8 cellular contexts compared by ENCODE assay signal in genomic region chr17:64836623-64837017, GRCh38.
A peak's percentile ranks its signal among the peaks of the same experiment; 100 is the strongest.
DNase-seq lines count a peak whose midpoint lies in the region; ATAC-seq and TF ChIP-seq lines count a peak whose summit lies in the region.
"Not testable (repeated sequence)": the region's sequence is repeated elsewhere in the genome, so short reads cannot be mapped to it uniquely, and the experiment has no call there.

No MANE protein-coding gene starts in this region.

- H3K4me3 ChIP-seq in IMR-90 (ENCODE audit: insufficient read depth, low read depth, low read length) (peak overlapping the region; percentile 97), mammary epithelial cell (replicated peaks in 1 of 3; ENCODE audit: insufficient read depth in 1 of 3, low read depth in 2 of 3, low read length in 3 of 3) (peak overlapping the region; percentile 51 to 64 (median 58)), neutrophil (ENCODE audit: low read depth in 1 of 2, low read length in 1 of 2) (peak overlapping the region; percentile 69 to 76), transverse colon (peak overlapping the region; percentile 62 to 83 (median 76))

- H3K23ac ChIP-seq in IMR-90 (ENCODE audit: low read depth, low read length) = 0 out of 2 replicates have a peak overlapping the region, but pooled peaks have one; percentile 27

- TF ChIP-seq CTCF in HFFc6 (IDR thresholded peaks at IDR 0.05); IMR-90 (conservative IDR thresholded peaks at IDR 0.05; ENCODE audit: low read depth, low read length); mammary epithelial cell (conservative IDR thresholded peaks at IDR 0.05 in 1 of 2, IDR thresholded peaks at IDR 0.05 in 1 of 2; ENCODE audit: extremely low read depth in 1 of 2, insufficient read depth in 1 of 2, low read depth in 1 of 2, low read length in 2 of 2); neutrophil (IDR thresholded peaks at IDR 0.05); transverse colon (IDR thresholded peaks at IDR 0.05): not testable (repeated sequence)

- H3K79me2 ChIP-seq in mammary epithelial cell (ENCODE audit: insufficient read depth, low read length) = peaks cover 25% of the 10 kb centered on the region

- not testable (repeated sequence) for H4K91ac ChIP-seq in IMR-90 (ENCODE audit: insufficient read depth, low read depth, low read length)

- POLR2A ChIA-PET in IMR-90 (lab: Charles Lee; ENCODE audit: unreplicated experiment) = not testable (repeated sequence)

- H2BK20ac ChIP-seq in IMR-90 (ENCODE audit: low read depth, low read length) = not testable (repeated sequence)

- ATAC-seq in GM18508 (IDR thresholded peaks at IDR 0.05; ENCODE audit: insufficient read depth, unreplicated experiment) = peak; percentile 11
- peak; percentile 67 for ATAC-seq in IMR-90 (ENCODE audit: low read depth)
- peak; percentile 58 for ATAC-seq in left ventricle myocardium superior

- H3K4me3 Mint-ChIP-seq in HFFc6 = peak overlapping the region; percentile 90

- H3K4me1 ChIP-seq in IMR-90 (ENCODE audit: control insufficient read depth, insufficient read depth, low read length); mammary epithelial cell (ENCODE audit: insufficient read depth, low read length): not testable (repeated sequence)
- H3K4me1 ChIP-seq in neutrophil (ENCODE audit: control insufficient read depth in 1 of 2, insufficient read depth in 1 of 2, low read depth in 1 of 2, low read length in 1 of 2) (peaks cover 62 to 65% of the 10 kb centered on the region in 2 experiments), transverse colon (peaks cover 0 to 18% (median 3%) of the 10 kb centered on the region in 4 donors)

- H3K18ac ChIP-seq in IMR-90 (ENCODE audit: low read depth, low read length) = not testable (repeated sequence)

- in situ Hi-C loops in IMR-90 (cut with MboI; ENCODE audit: low sequenced_read_pairs); mammary epithelial cell (cut with MboI; ENCODE audit: low sequenced_read_pairs in 2 of 2); transverse colon (cut with MboI; ENCODE audit: low pct_ligation_motif_present in 1 of 4, low pct_unique_long_range_greater_than_20kb in 1 of 4, low sequenced_read_pairs in 3 of 4): not testable (repeated sequence)

- H3K27ac ChIP-seq in IMR-90 (ENCODE audit: insufficient read depth, low read length) (peak overlapping the region; percentile 56; the same call in 1 of the 2 replicates), mammary epithelial cell (ENCODE audit: insufficient read depth, low read depth, low read length) (peak overlapping the region; percentile 54), neutrophil (peak overlapping the region; percentile 90), transverse colon (peak overlapping the region; percentile 87 to 94 (median 93))

- H3K27ac Mint-ChIP-seq in HFFc6 = peak overlapping the region; percentile 76

- peaks cover 22% of the 10 kb centered on the region for H3K4me1 Mint-ChIP-seq in HFFc6 (ENCODE audit: low read depth)

- H3K9me3 ChIP-seq in IMR-90 (ENCODE audit: control insufficient read depth, insufficient read depth, low read length); mammary epithelial cell (replicated peaks; ENCODE audit: insufficient read depth, low read length); neutrophil; transverse colon: not testable (repeated sequence)

- H3K14ac ChIP-seq in IMR-90 (replicated peaks; ENCODE audit: low read depth, low read length) = not testable (repeated sequence)

- H3K36me3 Mint-ChIP-seq in HFFc6 (ENCODE audit: low read depth) = not testable (repeated sequence)

- WGBS in IMR-90 (ENCODE audit: extremely low coverage in 2 of 2, insufficient read length in 1 of 2), 2 experiments = 0% methylated on average over 2 of the region's 32 CpGs; no CpG with 5 or more reads in 1 of the 2 experiments
- no CpG with 5 or more reads among the region's 32 CpGs for WGBS in mammary epithelial cell (ENCODE audit: low coverage, missing lambda C conversion rate)
- 1% methylated on average over 24 of the region's 32 CpGs; no CpG with 5 or more reads in 1 of the 2 donors for WGBS in transverse colon (ENCODE audit: low coverage in 1 of 2), 2 donors

- H2AK5ac ChIP-seq in IMR-90 (ENCODE audit: low read depth, low read length) = 0 out of 2 replicates have a peak overlapping the region, but pooled peaks have one; percentile 8

- CTCF ChIA-PET in IMR-90 (lab: Yijun Ruan, JAX); mammary epithelial cell (lab: Charles Lee; ENCODE audit: low non-redundant PET): not testable (repeated sequence)

- H3K9me1 ChIP-seq in IMR-90 (ENCODE audit: insufficient read depth, low read length) = not testable (repeated sequence)

- TF ChIP-seq EP300 in transverse colon (IDR thresholded peaks at IDR 0.05; ENCODE audit: low read depth) = not testable (repeated sequence)

- BruUV-seq in IMR-90 (replicated peaks; lab: Mats Ljungman, UMichigan); mammary epithelial cell (replicated peaks; lab: Mats Ljungman, UMichigan): not testable (repeated sequence)

- H3K4ac ChIP-seq in IMR-90 (ENCODE audit: low read depth, low read length) = not testable (repeated sequence)

- H3K9ac ChIP-seq in IMR-90 (ENCODE audit: low read depth, low read length) (peak overlapping the region; percentile 73), mammary epithelial cell (ENCODE audit: insufficient read depth, low read length) (peak overlapping the region; percentile 58)

- H3K27me3 ChIP-seq in IMR-90 (ENCODE audit: control insufficient read depth, insufficient read depth, low read length); mammary epithelial cell (ENCODE audit: insufficient read depth, low read length); neutrophil; transverse colon: not testable (repeated sequence)

- not testable (repeated sequence) for H4K5ac ChIP-seq in IMR-90 (ENCODE audit: low read depth, low read length)

- not testable (repeated sequence) for DNase-seq in HFFc6, IMR-90
- DNase-seq in activated CD4-positive, CD25-positive, alpha-beta regulatory T cell treated with anti-CD3 and anti-CD28 coated beads, Interleukin-2, amount 50 U/mL, for 72 hours = peak; percentile 47
- DNase-seq in mammary epithelial cell (peak; percentile 37), left ventricle myocardium superior (peak; percentile 36), transverse colon (peak; percentile 54)

- H2AFZ ChIP-seq in IMR-90 (replicated peaks; ENCODE audit: low read length, poor library complexity) (peak overlapping the region; percentile 70), mammary epithelial cell (ENCODE audit: low read depth, low read length) (peak overlapping the region; percentile 81)

- not testable (repeated sequence) for H2BK5ac ChIP-seq in IMR-90 (ENCODE audit: low read depth, low read length, poor library complexity, severe bottlenecking)

- not testable (repeated sequence) for H3K56ac ChIP-seq in IMR-90 (ENCODE audit: extremely low read depth, insufficient read depth, low read length)

- not testable (repeated sequence) for TF ChIP-seq RAD21 in IMR-90 (IDR thresholded peaks at IDR 0.05; ENCODE audit: low read length)

- H3K36me3 ChIP-seq in IMR-90 (ENCODE audit: control insufficient read depth, insufficient read depth, low read length); mammary epithelial cell (ENCODE audit: insufficient read depth, low read length); neutrophil; transverse colon: not testable (repeated sequence)

- TF ChIP-seq POLR2A in IMR-90 (IDR thresholded peaks at IDR 0.05; ENCODE audit: low read depth, low read length); transverse colon (IDR thresholded peaks at IDR 0.05): not testable (repeated sequence)

- H2BK120ac ChIP-seq in IMR-90 (ENCODE audit: low read depth, low read length) = not testable (repeated sequence)

- dilution Hi-C loops in IMR-90 (cut with HindIII; ENCODE audit: low sequenced_read_pairs, unreplicated experiment); mammary epithelial cell (cut with HindIII; ENCODE audit: low sequenced_read_pairs): not testable (repeated sequence)

- H3K9me3 Mint-ChIP-seq in HFFc6 = not testable (repeated sequence)

- intact Hi-C loops in IMR-90 (cut with micrococcal nuclease); mammary epithelial cell (cut with micrococcal nuclease); left ventricle myocardium superior (cut with micrococcal nuclease); transverse colon (cut with DNase I; ENCODE audit: low total_unique reads): not testable (repeated sequence)

- not testable (repeated sequence) for H4K20me1 ChIP-seq in IMR-90 (ENCODE audit: insufficient read depth, low read length); mammary epithelial cell (ENCODE audit: insufficient read depth, low read length)

- H2AK9ac ChIP-seq in IMR-90 (replicated peaks; ENCODE audit: low read depth, low read length, poor library complexity) = not testable (repeated sequence)

- 0 out of 4 replicates have a peak overlapping the region, but pooled peaks of 1 of the 2 experiments have one; percentile 17 for H4K8ac ChIP-seq in IMR-90 (ENCODE audit: low read depth in 2 of 2, low read length in 2 of 2)

- peaks cover 4 to 12% of the 10 kb centered on the region in 2 experiments; a peak in 2 of 4 replicates for H3K79me1 ChIP-seq in IMR-90 (ENCODE audit: low read depth in 1 of 2, low read length in 2 of 2)

- H3K27me3 Mint-ChIP-seq in HFFc6 (ENCODE audit: insufficient read depth) = not testable (repeated sequence)

- peak overlapping the region; percentile 96 for H3K4me2 ChIP-seq in IMR-90 (ENCODE audit: low read depth, low read length)
- H3K4me2 ChIP-seq in mammary epithelial cell (ENCODE audit: insufficient read depth, low read depth, low read length) = peak overlapping the region; percentile 80

- H2BK15ac ChIP-seq in IMR-90 (ENCODE audit: low read depth, low read length) = not testable (repeated sequence)

Comparison
In these comparisons a context has a peak if more than half of its experiments do, and no peak if none do; other contexts are left out.
1. ATAC-seq: peak in every context shown above with its lines; median percentile 67 in IMR-90; 58 in left ventricle myocardium superior; 11 in GM18508.